15 cellular contexts compared by ENCODE assay signal in genomic region chr9:126546036-126546435, GRCh38.
DNase-seq lines count a peak whose midpoint lies in the region; ATAC-seq and TF ChIP-seq lines count a peak whose summit lies in the region.
"Had no signal": no experiment of that assay in that cellular context is flagged by ENCODE, and none has a peak within 500 bp of the region (broad histone marks: within the 10 kb centered on the region; RNA-seq: fewer than 3 reads in every experiment).

No MANE protein-coding gene starts in this region.

- no peak overlapping the region for H2BK15ac ChIP-seq in neuronal stem cell (ENCODE audit: low read length)

- peak overlapping the region; percentile 5 for H3K14ac ChIP-seq in neuronal stem cell (ENCODE audit: low read length)

- DNase-seq in CD14-positive monocyte (ENCODE audit: low spot score) (peak; percentile 23), islet precursor cell (peak; percentile 43), neuronal stem cell (ENCODE audit: low spot score) (no peak), GM13977 (ENCODE audit: low spot score) (no peak), substantia nigra (lab: John Stamatoyannopoulos, UW) (no peak), NAMALWA (ENCODE audit: low spot score) (no peak)
- no peak for DNase-seq in stimulated activated effector memory CD8-positive, alpha-beta T cell treated with anti-CD3 and anti-CD28 coated beads, Interleukin-12 subunit alpha, Interleukin-12 subunit beta, amount 100 ng/mL, for 72 hours (ENCODE audit: low spot score in 2 of 2)
- DNase-seq: C1 segment of cervical spinal cord; Caco-2; CD4-positive, alpha-beta T cell; GM23248; HCEC 1CT; IMR-90 had no signal

- H3K4me3 Mint-ChIP-seq in CD14-positive monocyte: no peak overlapping the region
- no peak overlapping the region for H3K4me3 Mint-ChIP-seq in stimulated activated effector memory CD8-positive, alpha-beta T cell treated with anti-CD3 and anti-CD28 coated beads, Interleukin-12 subunit alpha, Interleukin-12 subunit beta, amount 100 ng/mL, for 72 hours
- H3K4me3 Mint-ChIP-seq: B cell; CD4-positive, alpha-beta T cell had no signal

- no peak overlapping the region for H3K23ac ChIP-seq in neuronal stem cell (ENCODE audit: low read depth, low read length, poor library complexity)

- H2AFZ ChIP-seq in neuronal stem cell (ENCODE audit: low read length): no peak overlapping the region
- H2AFZ ChIP-seq: GM23248 had no signal

- no peaks in the 10 kb centered on the region for H3K9me3 ChIP-seq in neuronal stem cell (replicated peaks in 1 of 2; ENCODE audit: control insufficient read depth in 2 of 2, insufficient read depth in 1 of 2, low read depth in 1 of 2, low read length in 2 of 2)
- H3K9me3 ChIP-seq: Caco-2 had no signal

- H3K27ac ChIP-seq in neuronal stem cell (replicated peaks; ENCODE audit: low read length): no peak overlapping the region
- H3K27ac ChIP-seq in substantia nigra (ENCODE audit: low read depth, low read length, poor library complexity, severe bottlenecking): no peak overlapping the region
- H3K27ac ChIP-seq: GM23248 had no signal

- H2AK5ac ChIP-seq in neuronal stem cell (ENCODE audit: low read depth, low read length): peak overlapping the region; percentile 67

- in situ Hi-C loops in GM13977 (cut with MboI; ENCODE audit: low pct_unique_long_range_greater_than_20kb, low sequenced_read_pairs, unreplicated experiment): no loop called here

- intact Hi-C loops in CD14-positive monocyte (cut with micrococcal nuclease): no loop called here

- H2BK12ac ChIP-seq in neuronal stem cell (ENCODE audit: low read length): no peak overlapping the region

- no peak overlapping the region for H3K4me2 ChIP-seq in neuronal stem cell (ENCODE audit: insufficient read depth, low read length, poor library complexity, severe bottlenecking)

- H3K4ac ChIP-seq in neuronal stem cell (ENCODE audit: low read length): no peak overlapping the region

- WGBS in neuronal stem cell (ENCODE audit: extremely low coverage in 2 of 2, insufficient read length in 2 of 2, insufficient replicate concordance in 1 of 2), 2 donors: no CpG with 5 or more reads among the region's 7 CpGs

- H3K18ac ChIP-seq in neuronal stem cell (ENCODE audit: low read length): peak overlapping the region; percentile 48

- no peaks in the 10 kb centered on the region for H3K36me3 ChIP-seq in neuronal stem cell (replicated peaks in 1 of 2; ENCODE audit: control insufficient read depth in 2 of 2, insufficient read depth in 2 of 2, low read length in 2 of 2)

- no peak overlapping the region for H3K9ac ChIP-seq in neuronal stem cell (ENCODE audit: low read depth, low read length, poor library complexity)
- H3K9ac ChIP-seq: GM23248 had no signal

- H3K9me3 Mint-ChIP-seq in CD14-positive monocyte: peaks cover 0 to 2% (median 0%) of the 10 kb centered on the region in 7 donors
- no peaks in the 10 kb centered on the region for H3K9me3 Mint-ChIP-seq in stimulated activated effector memory CD8-positive, alpha-beta T cell treated with anti-CD3 and anti-CD28 coated beads, Interleukin-12 subunit alpha, Interleukin-12 subunit beta, amount 100 ng/mL, for 72 hours
- H3K9me3 Mint-ChIP-seq: CD4-positive, alpha-beta T cell had no signal

- H3K79me1 ChIP-seq in neuronal stem cell (ENCODE audit: low read depth, low read length): no peaks in the 10 kb centered on the region

- H3K27ac Mint-ChIP-seq in CD14-positive monocyte: no peak overlapping the region
- H3K27ac Mint-ChIP-seq in stimulated activated effector memory CD8-positive, alpha-beta T cell treated with anti-CD3 and anti-CD28 coated beads, Interleukin-12 subunit alpha, Interleukin-12 subunit beta, amount 100 ng/mL, for 72 hours: peak overlapping the region; percentile 69
- H3K27ac Mint-ChIP-seq: B cell; CD4-positive, alpha-beta T cell had no signal

- peak overlapping the region; percentile 20 for H4K91ac ChIP-seq in neuronal stem cell (ENCODE audit: low read depth, low read length, poor library complexity)

- no peak overlapping the region for H2BK5ac ChIP-seq in neuronal stem cell (ENCODE audit: low read length)

- H3K4me1 ChIP-seq in neuronal stem cell (ENCODE audit: control insufficient read depth in 2 of 2, insufficient read depth in 1 of 2, low read depth in 1 of 2, low read length in 2 of 2): peaks cover 0 to 7% of the 10 kb centered on the region in 2 donors
- H3K4me1 ChIP-seq: Caco-2 had no signal

- no peaks in the 10 kb centered on the region for H3K36me3 Mint-ChIP-seq in CD14-positive monocyte
- H3K36me3 Mint-ChIP-seq in stimulated activated effector memory CD8-positive, alpha-beta T cell treated with anti-CD3 and anti-CD28 coated beads, Interleukin-12 subunit alpha, Interleukin-12 subunit beta, amount 100 ng/mL, for 72 hours: no peaks in the 10 kb centered on the region

- TF ChIP-seq CTCF in CD14-positive monocyte (IDR thresholded peaks at IDR 0.05): no peak
- TF ChIP-seq CTCF in GM13977 (IDR thresholded peaks at IDR 0.05; ENCODE audit: extremely low read depth, insufficient read depth, missing control alignments): no peak

- H4K8ac ChIP-seq in neuronal stem cell (ENCODE audit: low read depth, low read length): no peak overlapping the region

- H3K4me3 ChIP-seq in neuronal stem cell (ENCODE audit: low read length in 2 of 2): no peak overlapping the region
- H3K4me3 ChIP-seq: GM23248, K562 had no signal

- no peak overlapping the region for H2BK120ac ChIP-seq in neuronal stem cell (ENCODE audit: low read depth, low read length)

- no peak for ATAC-seq in stimulated activated effector memory CD8-positive, alpha-beta T cell treated with anti-CD3 and anti-CD28 coated beads, Interleukin-12 subunit alpha, Interleukin-12 subunit beta, amount 100 ng/mL, for 72 hours
- ATAC-seq: K562 had no signal

- peaks cover 0 to 34% (median 0%) of the 10 kb centered on the region in 3 experiments for H3K27me3 ChIP-seq in neuronal stem cell (ENCODE audit: control insufficient read depth in 3 of 3, insufficient read depth in 3 of 3, low read depth in 1 of 3, low read length in 3 of 3)

- H3K27me3 Mint-ChIP-seq in CD14-positive monocyte (ENCODE audit: low read depth in 3 of 3): peaks cover 0 to 6% (median 0%) of the 10 kb centered on the region in 3 donors
- H3K27me3 Mint-ChIP-seq: B cell; CD4-positive, alpha-beta T cell had no signal

- peaks cover 2% of the 10 kb centered on the region for H3K4me1 Mint-ChIP-seq in CD14-positive monocyte
- H3K4me1 Mint-ChIP-seq in stimulated activated effector memory CD8-positive, alpha-beta T cell treated with anti-CD3 and anti-CD28 coated beads, Interleukin-12 subunit alpha, Interleukin-12 subunit beta, amount 100 ng/mL, for 72 hours: peaks cover 10% of the 10 kb centered on the region
- H3K4me1 Mint-ChIP-seq: B cell had no signal

Comparison
In these comparisons a context has a peak if more than half of its experiments do, and no peak if none do; other contexts are left out.
1. DNase-seq: peak in CD14-positive monocyte (single experiment) and islet precursor cell (single experiment); none in neuronal stem cell (single experiment), stimulated activated effector memory CD8-positive, alpha-beta T cell treated with anti-CD3 and anti-CD28 coated beads, Interleukin-12 subunit alpha, Interleukin-12 subunit beta, amount 100 ng/mL, for 72 hours (0 of 2), GM13977 (single experiment), substantia nigra (0 of 49) and NAMALWA (single experiment).